ENCODE assay signal across 8 cellular contexts in genomic region chr3:177194319-177194718, GRCh38. TPM values are rescaled to one million over a fixed set of nuclear protein-coding genes. Genes with fewer than 3 reads are reported as not detected.
DNase-seq lines count a peak whose midpoint lies in the region; ATAC-seq and TF ChIP-seq lines count a peak whose summit lies in the region.

No MANE protein-coding gene starts in this region.

- peaks cover 47 to 72% (median 57%) of the 10 kb centered on the region in 4 donors for H3K4me1 Mint-ChIP-seq in CD4-positive, CD25-positive, alpha-beta regulatory T cell
- H3K4me1 Mint-ChIP-seq in natural killer cell treated with Interleukin-12 subunit alpha and Interleukin-12 subunit beta and Interleukin-15 and Interleukin-18, amount 100 ng/mL, for 72 hours (ENCODE audit: low read depth in 2 of 2), result peaks cover 46 to 58% of the 10 kb centered on the region in 2 donors

- H3K36me3 Mint-ChIP-seq in CD4-positive, CD25-positive, alpha-beta regulatory T cell, result peaks cover 6% of the 10 kb centered on the region
- peaks cover 10% of the 10 kb centered on the region for H3K36me3 Mint-ChIP-seq in natural killer cell treated with Interleukin-12 subunit alpha and Interleukin-12 subunit beta and Interleukin-15 and Interleukin-18, amount 100 ng/mL, for 72 hours

- no peak for DNase-seq in CD4-positive, CD25-positive, alpha-beta regulatory T cell
- DNase-seq in LNCaP clone FGC (ENCODE audit: low read depth) (no peak), coronary artery (ENCODE audit: low spot score) (no peak), NCI-H526 (lab: John Stamatoyannopoulos, UW) (no peak), NCI-H128 (lab: John Stamatoyannopoulos, UW; ENCODE audit: unreplicated experiment) (no peak), caudate nucleus (lab: John Stamatoyannopoulos, UW) (no peak)
- DNase-seq in natural killer cell treated with Interleukin-12 subunit alpha and Interleukin-12 subunit beta and Interleukin-15 and Interleukin-18, amount 100 ng/mL, for 72 hours (ENCODE audit: low spot score), result no peak
- DNase-seq in activated effector memory CD4-positive, alpha-beta T cell treated with anti-CD3 and anti-CD28 coated beads, Interleukin-2, amount 50 U/mL, for 16 hours, result no peak

- TF ChIP-seq CTCF in LNCaP clone FGC (IDR thresholded peaks at IDR 0.05; ENCODE audit: control insufficient read depth, extremely low read depth, insufficient read depth) (no peak), coronary artery (IDR thresholded peaks at IDR 0.05) (no peak)

- peak overlapping the region; percentile 93 for H3K27ac ChIP-seq in CD4-positive, CD25-positive, alpha-beta regulatory T cell (ENCODE audit: insufficient read depth, low read length, poor library complexity, severe bottlenecking)
- H3K27ac ChIP-seq in coronary artery, result peak overlapping the region; percentile 29 to 58
- no peak overlapping the region for H3K27ac ChIP-seq in caudate nucleus (ENCODE audit: low read depth, low read length)

- H3K4me3 Mint-ChIP-seq in CD4-positive, CD25-positive, alpha-beta regulatory T cell, result peak overlapping the region; percentile 97 to 99 (median 99)
- H3K4me3 Mint-ChIP-seq in natural killer cell treated with Interleukin-12 subunit alpha and Interleukin-12 subunit beta and Interleukin-15 and Interleukin-18, amount 100 ng/mL, for 72 hours, result peak overlapping the region; percentile 88

- H3K9me3 Mint-ChIP-seq in CD4-positive, CD25-positive, alpha-beta regulatory T cell, result peaks cover 0 to 3% (median 0%) of the 10 kb centered on the region in 7 donors
- no peaks in the 10 kb centered on the region for H3K9me3 Mint-ChIP-seq in natural killer cell treated with Interleukin-12 subunit alpha and Interleukin-12 subunit beta and Interleukin-15 and Interleukin-18, amount 100 ng/mL, for 72 hours

- H3K4me3 ChIP-seq in CD4-positive, CD25-positive, alpha-beta regulatory T cell (ENCODE audit: low read depth, low read length), result peak overlapping the region; percentile 98
- peak overlapping the region; percentile 93 for H3K4me3 ChIP-seq in LNCaP clone FGC (ENCODE audit: low read depth, low read length)
- peak overlapping the region; percentile 98 for H3K4me3 ChIP-seq in coronary artery

- no peaks in the 10 kb centered on the region for H3K9me3 ChIP-seq in CD4-positive, CD25-positive, alpha-beta regulatory T cell (ENCODE audit: control insufficient read depth in 2 of 2, low read length in 2 of 2)

- no peak for ATAC-seq in CD4-positive, CD25-positive, alpha-beta regulatory T cell (ENCODE audit: low read depth in 2 of 2)
- ATAC-seq in natural killer cell treated with Interleukin-12 subunit alpha and Interleukin-12 subunit beta and Interleukin-15 and Interleukin-18, amount 100 ng/mL, for 72 hours, result no peak

- H3K27me3 Mint-ChIP-seq in CD4-positive, CD25-positive, alpha-beta regulatory T cell, result peaks cover 30% of the 10 kb centered on the region
- no peaks in the 10 kb centered on the region for H3K27me3 Mint-ChIP-seq in natural killer cell treated with Interleukin-12 subunit alpha and Interleukin-12 subunit beta and Interleukin-15 and Interleukin-18, amount 100 ng/mL, for 72 hours

- H3K27me3 ChIP-seq in CD4-positive, CD25-positive, alpha-beta regulatory T cell (ENCODE audit: control insufficient read depth, insufficient read depth, low read length), result no peaks in the 10 kb centered on the region

- H3K36me3 ChIP-seq in CD4-positive, CD25-positive, alpha-beta regulatory T cell (ENCODE audit: control insufficient read depth, insufficient read depth, low read length), result no peaks in the 10 kb centered on the region

- peak overlapping the region; percentile 74 to 99 (median 98) for H3K27ac Mint-ChIP-seq in CD4-positive, CD25-positive, alpha-beta regulatory T cell
- H3K27ac Mint-ChIP-seq in natural killer cell treated with Interleukin-12 subunit alpha and Interleukin-12 subunit beta and Interleukin-15 and Interleukin-18, amount 100 ng/mL, for 72 hours, result peak overlapping the region; percentile 78 to 88

- H3K4me1 ChIP-seq in CD4-positive, CD25-positive, alpha-beta regulatory T cell (ENCODE audit: control insufficient read depth, insufficient read depth, low read length, poor library complexity, severe bottlenecking), result peaks cover 60% of the 10 kb centered on the region

RNA-seq across cellular contexts. Expression of gene TBL1XR1, which starts 3.0 kb away (rescaled TPM):
- total RNA-seq in CD4-positive, CD25-positive, alpha-beta regulatory T cell, result 146 TPM
- polyA plus RNA-seq in CD4-positive, CD25-positive, alpha-beta regulatory T cell, result 10 to 100 TPM; 34.0 to 49.0 (median 37.8) TPM
- 100 to 1,000 TPM; 119 to 162 TPM for total RNA-seq in natural killer cell treated with Interleukin-12 subunit alpha and Interleukin-12 subunit beta and Interleukin-15 and Interleukin-18, amount 100 ng/mL, for 72 hours
